7 cellular contexts compared by ENCODE assay signal in the genomic region with DNA sequence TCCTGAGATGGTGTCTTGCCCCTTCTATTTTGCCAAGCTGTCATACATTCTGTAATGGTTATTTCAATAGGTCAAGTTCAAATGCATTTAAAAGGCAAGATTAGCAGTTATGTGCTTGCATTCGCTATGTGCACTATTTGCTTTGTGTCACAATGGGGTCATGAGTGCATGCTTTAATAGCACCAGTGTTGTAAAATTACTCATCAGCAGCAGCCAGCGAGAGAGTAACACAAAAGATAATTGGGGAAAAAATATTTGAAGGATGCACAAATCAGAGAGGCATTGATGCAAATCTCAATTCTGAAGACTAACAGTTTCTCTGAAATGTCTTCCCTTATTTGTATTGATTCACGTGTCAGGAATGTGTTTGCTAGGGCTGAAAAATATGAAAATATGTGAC.
DNase-seq lines count a peak whose midpoint lies in the region; ATAC-seq, FAIRE-seq and TF ChIP-seq lines count a peak whose summit lies in the region.
"Not testable (repeated sequence)": the region's sequence is repeated elsewhere in the genome, so short reads cannot be mapped to it uniquely, and the experiment has no call there.

No MANE protein-coding gene starts in this region.

- H4K20me1 ChIP-seq in GM23248 (ENCODE audit: insufficient read depth); hepatocyte (ENCODE audit: insufficient read depth, poor library complexity, severe bottlenecking): not testable (repeated sequence)

- in situ Hi-C loops in GM23248 (cut with MboI); SK-MEL-5 (cut with HindIII; ENCODE audit: low pct_unique_long_range_greater_than_20kb, low sequenced_read_pairs): not testable (repeated sequence)

- not testable (repeated sequence) for H3K36me3 ChIP-seq in GM23248 (ENCODE audit: low read depth); hepatocyte (replicated peaks; ENCODE audit: insufficient read depth, low read depth)

- TF ChIP-seq CTCF in hepatocyte (IDR thresholded peaks at IDR 0.05; ENCODE audit: poor library complexity): not testable (repeated sequence)

- not testable (repeated sequence) for H3K4me3 ChIP-seq in GM23248, hepatocyte

- H3K9me2 ChIP-seq in GM23248 (ENCODE audit: insufficient read depth); hepatocyte (replicated peaks; ENCODE audit: insufficient read depth): not testable (repeated sequence)

- DNase-seq in GM23248: peak; percentile 1
- not testable (repeated sequence) for DNase-seq in HTR-8/SVneo (ENCODE audit: insufficient read length, low spot score); left lobe of liver (ENCODE audit: low spot score)
- peak; percentile 16 for DNase-seq in NCI-H748 (lab: John Stamatoyannopoulos, UW; ENCODE audit: unreplicated experiment)
- peak; percentile 58 for DNase-seq in SK-MEL-5 (ENCODE audit: low read depth, low spot score)
- DNase-seq in hepatocyte (ENCODE audit: low spot score): peak; percentile 9
- peak; percentile 49 for DNase-seq in retina

- H3K27me3 ChIP-seq in GM23248 (replicated peaks; ENCODE audit: insufficient read depth); hepatocyte: not testable (repeated sequence)

- H3F3A ChIP-seq in GM23248 (ENCODE audit: insufficient read depth): not testable (repeated sequence)

- not testable (repeated sequence) for H3K4me2 ChIP-seq in GM23248 (ENCODE audit: unreplicated experiment); hepatocyte

- not testable (repeated sequence) for H3K9me3 ChIP-seq in GM23248 (ENCODE audit: low read depth); hepatocyte (ENCODE audit: low read depth)

- peak; percentile 40 for ATAC-seq in left lobe of liver

- peak; percentile 60 for FAIRE-seq in HTR-8/SVneo (lab: Jason Lieb, UNC)

- not testable (repeated sequence) for H3K79me2 ChIP-seq in GM23248 (ENCODE audit: insufficient read depth); hepatocyte

- H3K4me1 ChIP-seq in GM23248 (ENCODE audit: insufficient read depth); hepatocyte (ENCODE audit: insufficient read depth): not testable (repeated sequence)

- not testable (repeated sequence) for H3K9ac ChIP-seq in GM23248

- 24 to 25% methylated on average over 3 of the region's 3 CpGs for WGBS in GM23248 (ENCODE audit: low coverage in 1 of 2, low lambda C conversion rate in 2 of 2, missing lambda C conversion rate in 2 of 2), 2 experiments
- WGBS in hepatocyte (ENCODE audit: low lambda C conversion rate, missing lambda C conversion rate): 43% methylated on average over 3 of the region's 3 CpGs

- H3K27ac ChIP-seq in GM23248, hepatocyte: not testable (repeated sequence)

- H2AFZ ChIP-seq in GM23248, hepatocyte: not testable (repeated sequence)
